ENCODE assay signal across 30 cellular contexts in genomic region chr1:71128060-71128459, GRCh38.
"Had no signal": no experiment of that assay in that cellular context is flagged by ENCODE, and none has a peak within 500 bp of the region (broad histone marks: within the 10 kb centered on the region; RNA-seq: fewer than 3 reads in every experiment).

No MANE protein-coding gene starts in this region.

- DNase-seq: activated effector memory CD4-positive, alpha-beta T cell treated with anti-CD3 and anti-CD28 coated beads, Interleukin-2, amount 50 U/mL, for 16 hours; activated effector memory CD4-positive, alpha-beta T cell treated with Interleukin-2 at 50 U/mL for 16 hours; activated gamma-delta T cell; activated gamma-delta T cell treated with Interleukin-2 at 50 U/mL for 16 hours; activated naive CD4-positive, alpha-beta T cell; activated naive CD4-positive, alpha-beta T cell treated with anti-CD3 and anti-CD28 coated beads for 36 hours; activated naive CD4-positive, alpha-beta T cell treated with anti-CD3 and anti-CD28 coated beads, Interleukin-2, amount 10 ng/mL, durations not matched to agents 7 days and 5 days; activated naive CD4-positive, alpha-beta T cell treated with anti-CD3 and anti-CD28 coated beads, Interleukin-2, amount 50 U/mL, for 16 hours; activated naive CD4-positive, alpha-beta T cell treated with Interleukin-2 at 50 U/mL for 16 hours; activated naive CD8-positive, alpha-beta T cell treated with anti-CD3 and anti-CD28 coated beads for 36 hours; activated naive CD8-positive, alpha-beta T cell treated with anti-CD3 and anti-CD28 coated beads, Interleukin-2, amount 10 ng/mL, durations not matched to agents 7 days and 5 days; activated naive CD8-positive, alpha-beta T cell treated with anti-CD3 and anti-CD28 coated beads, Interleukin-2, amount 50 U/mL, for 24 hours; activated T-cell treated with anti-CD3 and anti-CD28 coated beads, Interleukin-2, amount 50 U/mL, for 1 hour; activated T-cell treated with anti-CD3 and anti-CD28 coated beads, Interleukin-2, amount 50 U/mL, for 24 hours; activated T-cell treated with anti-CD3 and anti-CD28 coated beads, Interleukin-2, amount 50 U/mL, for 4 hours; activated T-cell treated with anti-CD3 and anti-CD28 coated beads, Interleukin-2, amount 50 U/mL, for 48 hours; activated T-cell treated with anti-CD3 and anti-CD28 coated beads, Interleukin-2, amount 50 U/mL, for 72 hours; adrenal gland; amniotic stem cell; amygdala; anterior cingulate cortex; aorta; body of pancreas; brain microvascular endothelial cell; caudate nucleus; central memory CD4-positive, alpha-beta T cell; cerebellar nuclear complex had no signal

- H3K36me3 ChIP-seq: adrenal gland, ascending aorta, brain microvascular endothelial cell, breast epithelium, cardiac muscle cell had no signal

- H3K27ac ChIP-seq: adrenal gland, ascending aorta, body of pancreas, brain microvascular endothelial cell, breast epithelium, cardiac muscle cell had no signal

- H3K27me3 ChIP-seq: adrenal gland, ascending aorta, body of pancreas, brain microvascular endothelial cell, breast epithelium, cardiac muscle cell had no signal

- H3K4me3 ChIP-seq: adrenal gland, ascending aorta, body of pancreas, breast epithelium, cardiac muscle cell had no signal
